17 cellular contexts compared by ENCODE assay signal in the genomic region with DNA sequence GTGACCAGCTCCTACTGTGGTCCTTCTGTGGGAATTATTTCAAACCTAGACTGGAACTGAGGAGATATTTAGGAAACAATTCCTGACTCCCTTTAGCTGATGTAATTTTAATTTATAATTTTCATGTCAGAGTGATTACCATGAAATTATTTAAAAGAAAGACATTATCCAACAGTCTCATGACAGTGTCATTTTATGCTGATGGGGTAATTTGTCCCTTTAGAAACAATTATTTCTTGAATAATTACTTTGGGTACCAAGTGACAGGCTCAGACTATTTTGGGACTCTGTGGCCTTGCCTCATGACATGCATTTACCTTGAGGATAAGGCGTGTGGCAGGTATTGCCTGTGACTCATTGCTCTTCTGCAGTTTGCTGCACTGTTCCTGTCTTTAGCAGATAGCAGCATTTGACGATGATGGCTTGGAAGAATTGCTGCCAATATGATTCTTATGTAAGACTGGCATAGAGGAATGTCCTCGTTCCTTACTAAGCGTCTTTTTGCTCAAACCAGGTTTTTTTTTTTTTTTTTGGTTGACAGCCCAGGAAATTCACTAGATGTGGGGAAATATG.
DNase-seq lines count a peak whose midpoint lies in the region; ATAC-seq and TF ChIP-seq lines count a peak whose summit lies in the region.
"Had no signal": no experiment of that assay in that cellular context is flagged by ENCODE, and none has a peak within 500 bp of the region (broad histone marks: within the 10 kb centered on the region; RNA-seq: fewer than 3 reads in every experiment).

No MANE protein-coding gene starts in this region.

- ATAC-seq in Right ventricle myocardium superior (ENCODE audit: poor library complexity): peak; percentile 59
- ATAC-seq in Right ventricle myocardium inferior: no peak
- peak; percentile 44; the same call in 1 of the 3 replicates for ATAC-seq in RWPE2 (ENCODE audit: low read depth)
- ATAC-seq: HCT116 had no signal

- no peaks in the 10 kb centered on the region for H3K36me3 ChIP-seq in RWPE2 (ENCODE audit: low read depth)
- H3K36me3 ChIP-seq: MG63, SJCRH30 had no signal

- no peaks in the 10 kb centered on the region for H3K27me3 ChIP-seq in RWPE2 (ENCODE audit: insufficient read depth, poor library complexity, severe bottlenecking)
- H3K27me3 ChIP-seq: MG63, SJCRH30 had no signal

- H3K4me1 ChIP-seq in RWPE2 (ENCODE audit: insufficient read depth, poor library complexity, severe bottlenecking): no peaks in the 10 kb centered on the region
- H3K4me1 ChIP-seq: Caco-2, SJCRH30 had no signal

- H3K4me3 ChIP-seq in RWPE2 (ENCODE audit: severe bottlenecking): no peak overlapping the region
- H3K4me3 ChIP-seq: MG63, SJCRH30 had no signal

- intact Hi-C loops in Right ventricle myocardium superior (cut with DNase I) (no loop called here), Right ventricle myocardium inferior (cut with DNase I) (no loop called here)

- no peaks in the 10 kb centered on the region for H3K9me3 ChIP-seq in RWPE2 (ENCODE audit: severe bottlenecking)
- H3K9me3 ChIP-seq: Caco-2, MG63, SJCRH30 had no signal

- no peak overlapping the region for H3K27ac ChIP-seq in RWPE2 (ENCODE audit: poor library complexity, severe bottlenecking)
- H3K27ac ChIP-seq: SJCRH30 had no signal

- no peak for DNase-seq in Right ventricle myocardium superior
- DNase-seq in Right ventricle myocardium inferior (ENCODE audit: missing footprints): no peak
- no peak for DNase-seq in RWPE2 (ENCODE audit: low spot score)
- peak; percentile 37 for DNase-seq in fibroblast of peridontal ligament (ENCODE audit: extremely low read depth)
- peak; percentile 86 for DNase-seq in putamen (ENCODE audit: low spot score)
- no peak for DNase-seq in SHP77 treated with DMSO at 0.1 percent for 48 hours (lab: John Stamatoyannopoulos, UW)
- no peak for DNase-seq in NCI-H2171 (lab: John Stamatoyannopoulos, UW)
- no peak for DNase-seq in UCSD-AML1 (lab: John Stamatoyannopoulos, UW; ENCODE audit: unreplicated experiment)
- DNase-seq: Caco-2, DMS53, KBM-7, MG63, NCI-H1092 treated with DMSO at 0.1 percent for 48 hours, NCI-H1694, NCI-H446, SJCRH30 had no signal

- no peak for TF ChIP-seq CTCF in RWPE2 (IDR thresholded peaks at IDR 0.05; ENCODE audit: poor library complexity, severe bottlenecking)

Comparison
In these comparisons a context has a peak if more than half of its experiments do, and no peak if none do; other contexts are left out.
1. DNase-seq: peak in fibroblast of peridontal ligament (single experiment) and putamen (single experiment); none in Right ventricle myocardium superior (single experiment), Right ventricle myocardium inferior (single experiment), RWPE2 (single experiment), SHP77 treated with DMSO at 0.1 percent for 48 hours (single experiment), NCI-H2171 (single experiment) and UCSD-AML1 (single experiment).